In the genomic region with DNA sequence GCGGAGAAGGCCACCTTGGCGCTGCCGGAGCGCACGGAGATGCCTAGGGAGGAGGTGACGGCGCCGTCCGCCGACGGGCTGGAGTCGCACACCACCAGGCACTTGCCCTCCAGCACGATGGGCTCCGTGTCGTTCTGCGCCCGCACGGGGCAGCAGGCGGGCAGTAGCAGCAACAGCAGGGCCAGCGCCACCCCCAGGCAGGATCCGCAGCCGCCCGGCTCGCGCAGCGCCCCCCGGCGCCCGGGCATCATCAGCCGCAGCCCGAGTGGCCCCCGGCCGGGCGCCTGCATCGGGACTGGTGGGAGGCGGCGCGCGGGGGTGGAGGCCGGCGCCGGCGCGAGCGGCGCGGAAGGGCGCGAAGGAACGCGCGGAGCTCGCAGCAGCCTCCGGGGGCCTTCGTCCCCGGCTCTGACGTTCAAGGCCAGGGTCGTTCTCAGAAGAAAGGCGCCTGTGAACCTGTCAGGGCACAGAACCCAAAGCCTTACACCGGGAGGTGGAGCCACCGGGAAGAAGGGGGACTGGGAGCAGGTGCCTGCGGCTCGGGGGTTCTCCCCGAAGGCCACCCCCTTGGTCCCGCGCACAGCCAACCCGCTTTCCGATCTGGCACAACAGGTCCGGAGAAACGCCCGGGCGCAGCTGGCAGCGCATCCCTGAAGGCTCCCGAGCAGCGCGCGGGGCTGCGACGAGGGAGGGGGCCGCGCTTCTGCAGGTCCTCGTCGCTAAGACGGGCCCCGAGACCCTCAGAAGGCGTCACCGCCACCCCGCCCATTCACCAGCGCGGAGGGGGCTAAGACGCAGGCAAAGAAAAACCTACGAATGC, we compare ENCODE assay signal across 12 cellular contexts. TPM values are rescaled to one million over a fixed set of nuclear protein-coding genes. Genes with fewer than 3 reads are reported as not detected.
DNase-seq lines count a peak whose midpoint lies in the region; ATAC-seq and TF ChIP-seq lines count a peak whose summit lies in the region.
"Had no signal": no experiment of that assay in that cellular context is flagged by ENCODE, and none has a peak within 500 bp of the region (broad histone marks: within the 10 kb centered on the region; RNA-seq: fewer than 3 reads in every experiment).

No MANE protein-coding gene starts in this region.

- ATAC-seq in body of pancreas, result no peak

- in situ Hi-C loops in KBM-7 (cut with MboI; ENCODE audit: low pct_unique_long_range_greater_than_20kb, low sequenced_read_pairs), result no loop called here

- H3K36me3 ChIP-seq in HEK293 (ENCODE audit: control insufficient read depth in 2 of 2, insufficient read depth in 1 of 2, low read length in 2 of 2), result no peaks in the 10 kb centered on the region
- no peaks in the 10 kb centered on the region for H3K36me3 ChIP-seq in WERI-Rb-1
- H3K36me3 ChIP-seq in body of pancreas (replicated peaks in 1 of 2; ENCODE audit: insufficient read depth in 1 of 2, low read depth in 2 of 2), result no peaks in the 10 kb centered on the region
- no peaks in the 10 kb centered on the region for H3K36me3 ChIP-seq in Peyer's patch
- H3K36me3 ChIP-seq: SJSA1 had no signal

- WGBS in body of pancreas, 2 donors, result 1 to 9% methylated on average over 26 to 91 of the region's 92 CpGs

- TF ChIP-seq CTCF in HEK293 (tag by site-specific recombination; IDR thresholded peaks at IDR 0.05) (no peak), WERI-Rb-1 (IDR thresholded peaks at IDR 0.05; ENCODE audit: low read depth, low read length) (peak; percentile 63), body of pancreas (IDR thresholded peaks at IDR 0.05) (no peak), Peyer's patch (IDR thresholded peaks at IDR 0.05) (no peak)

- TF ChIP-seq POLR2A in body of pancreas (IDR thresholded peaks at IDR 0.05) (no peak), Peyer's patch (IDR thresholded peaks at IDR 0.05) (no peak)

- H3K27ac ChIP-seq in HEK293 (ENCODE audit: extremely low read depth, low read depth, low read length), result no peak overlapping the region
- H3K27ac ChIP-seq in WERI-Rb-1, result no peak overlapping the region
- H3K27ac ChIP-seq in body of pancreas, result no peak overlapping the region
- no peak overlapping the region for H3K27ac ChIP-seq in Peyer's patch
- H3K27ac ChIP-seq: SJSA1 had no signal

- H3K4me1 ChIP-seq in HEK293 (ENCODE audit: control insufficient read depth, insufficient read depth, low read length), result no peaks in the 10 kb centered on the region
- H3K4me1 ChIP-seq in body of pancreas, result peaks cover 15% of the 10 kb centered on the region
- peaks cover 0 to 5% (median 0%) of the 10 kb centered on the region in 4 donors for H3K4me1 ChIP-seq in Peyer's patch

- POLR2A ChIA-PET in HEK293 (lab: Yijun Ruan, JAX), result no interaction called here

- peak; percentile 14 for DNase-seq in AG20443 (ENCODE audit: low spot score)
- peak; percentile 47 for DNase-seq in WERI-Rb-1
- DNase-seq in left kidney (ENCODE audit: low read depth, low spot score), result peak; percentile 41
- DNase-seq in dedifferentiated amniotic fluid mesenchymal stem cell (ENCODE audit: extremely low spot score), result no peak
- DNase-seq in body of pancreas, result no peak
- no peak for DNase-seq in Peyer's patch
- no peak for DNase-seq in KBM-7
- DNase-seq: activated T-cell treated with anti-CD3 and anti-CD28 coated beads for 4 hours; effector CD8-positive, alpha-beta T cell; stimulated activated naive CD4-positive, alpha-beta T cell treated with Interleukin-2 at 50 U/mL for 16 hours had no signal

- no peaks in the 10 kb centered on the region for H3K9me3 ChIP-seq in HEK293 (ENCODE audit: control insufficient read depth, insufficient read depth, low read depth, low read length)
- H3K9me3 ChIP-seq in WERI-Rb-1 (ENCODE audit: severe bottlenecking), result no peaks in the 10 kb centered on the region
- no peaks in the 10 kb centered on the region for H3K9me3 ChIP-seq in body of pancreas
- peaks cover 0 to 7% (median 0%) of the 10 kb centered on the region in 4 donors for H3K9me3 ChIP-seq in Peyer's patch
- H3K9me3 ChIP-seq: SJSA1 had no signal

- H3K4me3 ChIP-seq in HEK293 (ENCODE audit: low read depth, low read length) (peak overlapping the region; percentile 24), WERI-Rb-1 (ENCODE audit: low read depth, low read length) (peak overlapping the region; percentile 49), body of pancreas (no peak overlapping the region), Peyer's patch (peak overlapping the region in 1 of 4 donors; percentile 30)
- H3K4me3 ChIP-seq: SJSA1 had no signal

- CTCF ChIA-PET in HEK293 (lab: Yijun Ruan, JAX), result interaction anchor here (0.6 to 0.7 kb wide), 2 partner anchors 373 to 1253 kb away, joined by 3 to 6 read pairs; no protein-coding TSS in a partner anchor

- no peaks in the 10 kb centered on the region for H3K27me3 ChIP-seq in WERI-Rb-1 (ENCODE audit: insufficient read depth, low read depth, severe bottlenecking)
- peaks cover 0 to 7% of the 10 kb centered on the region in 2 donors for H3K27me3 ChIP-seq in body of pancreas
- H3K27me3 ChIP-seq in Peyer's patch, result no peaks in the 10 kb centered on the region

- intact Hi-C loops in body of pancreas (cut with DNase I), result loop anchor here (10.0 kb wide), 1 partner anchor 1607 kb away; no protein-coding TSS in a partner anchor

TF ChIP-seq in HEK293, 187 proteins besides CTCF, POLR2A, EP300 and RAD21:
- TF ChIP-seq ZNF76 (tag by site-specific recombination; IDR thresholded peaks at IDR 0.05; ENCODE audit: borderline replicate concordance, low read depth), result no peak
- TF ChIP-seq, protein P1, sequence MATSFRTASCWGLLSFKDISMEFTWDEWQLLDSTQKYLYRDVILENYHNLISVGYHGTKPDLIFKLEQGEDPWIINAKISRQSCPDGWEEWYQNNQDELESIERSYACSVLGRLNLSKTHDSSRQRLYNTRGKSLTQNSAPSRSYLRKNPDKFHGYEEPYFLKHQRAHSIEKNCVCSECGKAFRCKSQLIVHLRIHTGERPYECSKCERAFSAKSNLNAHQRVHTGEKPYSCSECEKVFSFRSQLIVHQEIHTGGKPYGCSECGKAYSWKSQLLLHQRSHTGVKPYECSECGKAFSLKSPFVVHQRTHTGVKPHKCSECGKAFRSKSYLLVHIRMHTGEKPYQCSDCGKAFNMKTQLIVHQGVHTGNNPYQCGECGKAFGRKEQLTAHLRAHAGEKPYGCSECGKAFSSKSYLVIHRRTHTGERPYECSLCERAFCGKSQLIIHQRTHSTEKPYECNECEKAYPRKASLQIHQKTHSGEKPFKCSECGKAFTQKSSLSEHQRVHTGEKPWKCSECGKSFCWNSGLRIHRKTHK (tag by site-specific recombination; IDR thresholded peaks at IDR 0.05), result no peak
- no peak for TF ChIP-seq YY1 (tag by site-specific recombination; IDR thresholded peaks at IDR 0.05)
- no peak for TF ChIP-seq BCL11B (tag by site-specific recombination; IDR thresholded peaks at IDR 0.05; ENCODE audit: low read depth)

RNA-seq across cellular contexts. Expression of a gene that starts 2.1 kb away (rescaled TPM):
- total RNA-seq in body of pancreas (not detected), Peyer's patch (1 to 10 TPM in 3 of 4 donors, not detected in 1; 1.9 to 5.0 (median 2.5) TPM)
- total RNA-seq: SJSA1 had no signal

Comparison
In these comparisons a context has a peak if more than half of its experiments do, and no peak if none do; other contexts are left out.
1. DNase-seq: peak in AG20443 (single experiment), WERI-Rb-1 (single experiment) and left kidney (single experiment); none in dedifferentiated amniotic fluid mesenchymal stem cell (single experiment), body of pancreas (0 of 4), Peyer's patch (0 of 3) and KBM-7 (single experiment).
2. H3K4me3 ChIP-seq: peak in HEK293 (single experiment) and WERI-Rb-1 (single experiment); none in body of pancreas (0 of 2).